ENCODE assay signal across 23 cellular contexts in the genomic region with DNA sequence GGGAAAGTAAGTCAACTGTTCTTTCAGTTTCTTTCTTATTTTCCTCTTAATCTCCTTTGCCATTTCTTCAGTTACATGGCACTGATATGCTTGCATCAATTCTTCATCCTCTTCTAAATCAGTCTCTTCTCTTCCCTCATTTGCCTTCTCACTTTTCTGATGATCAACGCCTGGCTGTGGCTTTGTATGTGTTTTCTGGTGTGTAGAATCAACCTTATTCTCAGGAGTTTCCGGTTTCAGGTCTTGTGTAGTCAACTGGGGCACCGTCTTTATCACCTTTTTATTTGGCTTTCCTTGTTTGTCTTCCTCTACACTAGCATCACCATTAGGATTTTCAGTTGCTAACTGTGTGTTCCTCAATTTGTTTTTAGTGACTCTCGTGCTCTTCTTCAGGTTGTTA. TPM values are rescaled to one million over a fixed set of nuclear protein-coding genes. Genes with fewer than 3 reads are reported as not detected.
DNase-seq lines count a peak whose midpoint lies in the region; ATAC-seq and TF ChIP-seq lines count a peak whose summit lies in the region.
"Had no signal": no experiment of that assay in that cellular context is flagged by ENCODE, and none has a peak within 500 bp of the region (broad histone marks: within the 10 kb centered on the region; RNA-seq: fewer than 3 reads in every experiment).

No MANE protein-coding gene starts in this region.

- no peaks in the 10 kb centered on the region for H4K20me1 ChIP-seq in IMR-90 (ENCODE audit: insufficient read depth, low read length)

- DNase-seq in activated naive CD8-positive, alpha-beta T cell treated with anti-CD3 and anti-CD28 coated beads, Interleukin-2, amount 50 U/mL, for 24 hours: no peak
- DNase-seq in activated naive CD8-positive, alpha-beta T cell treated with anti-CD3 and anti-CD28 coated beads for 36 hours: no peak
- no peak for DNase-seq in IMR-90
- DNase-seq in nephron progenitor cell: no peak
- no peak for DNase-seq in stimulated activated CD4-positive, alpha-beta T cell treated with anti-CD3 and anti-CD28 coated beads, Interleukin-15, amount 100 ng/mL, for 24 hours
- DNase-seq in CD14-positive monocyte (ENCODE audit: low spot score): no peak
- DNase-seq: activated CD4-positive, alpha-beta T cell treated with anti-CD3 and anti-CD28 coated beads for 48 hours; activated naive CD4-positive, alpha-beta T cell treated with anti-CD3 and anti-CD28 coated beads for 36 hours; activated T-cell treated with anti-CD3 and anti-CD28 coated beads, Interleukin-2, amount 50 U/mL, for 48 hours; amniotic stem cell; brain microvascular endothelial cell; CD4-positive, alpha-beta T cell; DMS153; H9; naive thymus-derived CD8-positive, alpha-beta T cell; NCI-H146; NCI-H446 treated with DMSO at 0.1 percent for 48 hours; NCI-H82; OCI-M1 had no signal

- peaks cover 15% of the 10 kb centered on the region for H3K36me3 ChIP-seq in IMR-90 (ENCODE audit: control insufficient read depth, insufficient read depth, low read length)

- no peak overlapping the region for H3K9ac ChIP-seq in IMR-90 (ENCODE audit: low read depth, low read length)

- no peak overlapping the region for H3K4me2 ChIP-seq in IMR-90 (ENCODE audit: low read depth, low read length)

- H3K4me1 ChIP-seq in IMR-90 (ENCODE audit: control insufficient read depth, insufficient read depth, low read length): no peaks in the 10 kb centered on the region
- H3K4me1 ChIP-seq: tibial nerve had no signal

- no peaks in the 10 kb centered on the region for H3K27me3 Mint-ChIP-seq in activated naive CD8-positive, alpha-beta T cell treated with anti-CD3 and anti-CD28 coated beads, Interleukin-2, amount 50 U/mL, for 24 hours
- H3K27me3 Mint-ChIP-seq in activated naive CD8-positive, alpha-beta T cell treated with anti-CD3 and anti-CD28 coated beads for 36 hours: no peaks in the 10 kb centered on the region
- H3K27me3 Mint-ChIP-seq in nephron progenitor cell (ENCODE audit: low read depth, poor library complexity) (peaks cover 2% of the 10 kb centered on the region), CD14-positive monocyte (ENCODE audit: low read depth in 3 of 3) (no peaks in the 10 kb centered on the region)
- H3K27me3 Mint-ChIP-seq: CD4-positive, alpha-beta T cell; naive thymus-derived CD8-positive, alpha-beta T cell had no signal

- H3K27me3 ChIP-seq in IMR-90 (ENCODE audit: control insufficient read depth, insufficient read depth, low read length): no peaks in the 10 kb centered on the region
- H3K27me3 ChIP-seq: brain microvascular endothelial cell, tibial nerve had no signal

- peak overlapping the region; percentile 7 for H3K27ac Mint-ChIP-seq in activated naive CD8-positive, alpha-beta T cell treated with anti-CD3 and anti-CD28 coated beads, Interleukin-2, amount 50 U/mL, for 24 hours
- no peak overlapping the region for H3K27ac Mint-ChIP-seq in activated naive CD8-positive, alpha-beta T cell treated with anti-CD3 and anti-CD28 coated beads for 36 hours
- H3K27ac Mint-ChIP-seq in nephron progenitor cell (peak overlapping the region; percentile 62), CD14-positive monocyte (peak overlapping the region in 1 of 7 donors; percentile 6)
- H3K27ac Mint-ChIP-seq: activated naive CD4-positive, alpha-beta T cell treated with anti-CD3 and anti-CD28 coated beads for 36 hours; CD4-positive, alpha-beta T cell; H9; naive thymus-derived CD8-positive, alpha-beta T cell had no signal

- H3K18ac ChIP-seq in IMR-90 (ENCODE audit: low read depth, low read length): no peak overlapping the region

- H3K27ac ChIP-seq in IMR-90 (ENCODE audit: insufficient read depth, low read length): no peak overlapping the region
- H3K27ac ChIP-seq: brain microvascular endothelial cell, tibial nerve, VCaP had no signal

- peaks cover 54% of the 10 kb centered on the region for H3K36me3 Mint-ChIP-seq in activated naive CD8-positive, alpha-beta T cell treated with anti-CD3 and anti-CD28 coated beads, Interleukin-2, amount 50 U/mL, for 24 hours (ENCODE audit: low read depth)
- H3K36me3 Mint-ChIP-seq in activated naive CD8-positive, alpha-beta T cell treated with anti-CD3 and anti-CD28 coated beads for 36 hours: peaks cover 46% of the 10 kb centered on the region
- H3K36me3 Mint-ChIP-seq in nephron progenitor cell (ENCODE audit: low read depth) (peaks cover 65% of the 10 kb centered on the region), CD14-positive monocyte (peaks cover 4 to 10% of the 10 kb centered on the region in 2 donors)

- no peak overlapping the region for H2AK9ac ChIP-seq in IMR-90 (replicated peaks; ENCODE audit: low read depth, low read length, poor library complexity)

- no peak overlapping the region for H3K23ac ChIP-seq in IMR-90 (ENCODE audit: low read depth, low read length)

- peaks cover 18% of the 10 kb centered on the region for H3K4me1 Mint-ChIP-seq in activated naive CD8-positive, alpha-beta T cell treated with anti-CD3 and anti-CD28 coated beads, Interleukin-2, amount 50 U/mL, for 24 hours
- H3K4me1 Mint-ChIP-seq in activated naive CD8-positive, alpha-beta T cell treated with anti-CD3 and anti-CD28 coated beads for 36 hours: peaks cover 5% of the 10 kb centered on the region
- H3K4me1 Mint-ChIP-seq in nephron progenitor cell: peaks cover 23% of the 10 kb centered on the region
- peaks cover 3% of the 10 kb centered on the region for H3K4me1 Mint-ChIP-seq in CD14-positive monocyte
- H3K4me1 Mint-ChIP-seq: H9 had no signal

- TF ChIP-seq CTCF in IMR-90 (conservative IDR thresholded peaks at IDR 0.05; ENCODE audit: low read depth, low read length): no peak
- no peak for TF ChIP-seq CTCF in nephron progenitor cell (IDR thresholded peaks at IDR 0.05)
- TF ChIP-seq CTCF in CD14-positive monocyte (IDR thresholded peaks at IDR 0.05): no peak

- no peak overlapping the region for H3K4ac ChIP-seq in IMR-90 (ENCODE audit: low read depth, low read length)

- no peak overlapping the region for H2AK5ac ChIP-seq in IMR-90 (ENCODE audit: low read depth, low read length)

- POLR2A ChIA-PET in IMR-90 (lab: Charles Lee; ENCODE audit: unreplicated experiment): no interaction called here

- H4K91ac ChIP-seq in IMR-90 (ENCODE audit: insufficient read depth, low read depth, low read length): no peak overlapping the region

- no peak overlapping the region for H4K5ac ChIP-seq in IMR-90 (ENCODE audit: low read depth, low read length)

- peaks cover 0 to 7% of the 10 kb centered on the region in 2 experiments; a peak in 1 of 4 replicates for H3K79me1 ChIP-seq in IMR-90 (ENCODE audit: low read depth in 1 of 2, low read length in 2 of 2)

- no peak overlapping the region for H2AFZ ChIP-seq in IMR-90 (replicated peaks; ENCODE audit: low read length, poor library complexity)

- H3K9me1 ChIP-seq in IMR-90 (ENCODE audit: insufficient read depth, low read length): no peaks in the 10 kb centered on the region

- no peak overlapping the region for H3K4me3 ChIP-seq in IMR-90 (ENCODE audit: insufficient read depth, low read depth, low read length)
- H3K4me3 ChIP-seq: tibial nerve had no signal

- TF ChIP-seq RAD21 in IMR-90 (IDR thresholded peaks at IDR 0.05; ENCODE audit: low read length): no peak

- H3K9me3 Mint-ChIP-seq in activated naive CD8-positive, alpha-beta T cell treated with anti-CD3 and anti-CD28 coated beads, Interleukin-2, amount 50 U/mL, for 24 hours: no peaks in the 10 kb centered on the region
- no peaks in the 10 kb centered on the region for H3K9me3 Mint-ChIP-seq in activated naive CD8-positive, alpha-beta T cell treated with anti-CD3 and anti-CD28 coated beads for 36 hours
- peaks cover 18% of the 10 kb centered on the region for H3K9me3 Mint-ChIP-seq in nephron progenitor cell
- peaks cover 0 to 4% (median 2%) of the 10 kb centered on the region in 7 donors for H3K9me3 Mint-ChIP-seq in CD14-positive monocyte
- H3K9me3 Mint-ChIP-seq: activated naive CD4-positive, alpha-beta T cell treated with anti-CD3 and anti-CD28 coated beads for 36 hours; CD4-positive, alpha-beta T cell; H9; naive thymus-derived CD8-positive, alpha-beta T cell had no signal

- ATAC-seq in activated naive CD8-positive, alpha-beta T cell treated with anti-CD3 and anti-CD28 coated beads, Interleukin-2, amount 50 U/mL, for 24 hours: no peak
- peak; percentile 10 for ATAC-seq in GM21381 (IDR thresholded peaks at IDR 0.05; ENCODE audit: unreplicated experiment)
- no peak for ATAC-seq in IMR-90 (ENCODE audit: low read depth)
- ATAC-seq in GM19324 (IDR thresholded peaks at IDR 0.05; ENCODE audit: low FRiP score, unreplicated experiment): no peak
- ATAC-seq: naive thymus-derived CD8-positive, alpha-beta T cell had no signal

- no peak overlapping the region for H2BK5ac ChIP-seq in IMR-90 (ENCODE audit: low read depth, low read length, poor library complexity, severe bottlenecking)

- in situ Hi-C loops in IMR-90 (cut with MboI; ENCODE audit: low sequenced_read_pairs): loop anchor here (25.0 kb wide), 1 partner anchor 1071 kb away; no protein-coding TSS in a partner anchor

- no peak overlapping the region for H2BK120ac ChIP-seq in IMR-90 (ENCODE audit: low read depth, low read length)

- BruUV-seq in IMR-90 (replicated peaks; lab: Mats Ljungman, UMichigan): TSS peak; percentile 89

- H3K56ac ChIP-seq in IMR-90 (ENCODE audit: extremely low read depth, insufficient read depth, low read length): no peak overlapping the region

- H3K9me3 ChIP-seq in IMR-90 (ENCODE audit: control insufficient read depth, insufficient read depth, low read length): peaks cover 2% of the 10 kb centered on the region; the same call in 1 of the 2 replicates
- H3K9me3 ChIP-seq: tibial nerve had no signal

- no peak overlapping the region for H2BK15ac ChIP-seq in IMR-90 (ENCODE audit: low read depth, low read length)

- H4K8ac ChIP-seq in IMR-90 (ENCODE audit: low read depth in 2 of 2, low read length in 2 of 2): no peak overlapping the region

- H2BK20ac ChIP-seq in IMR-90 (ENCODE audit: low read depth, low read length): no peak overlapping the region

- H3K14ac ChIP-seq in IMR-90 (replicated peaks; ENCODE audit: low read depth, low read length): no peak overlapping the region

- dilution Hi-C loops in IMR-90 (cut with HindIII; ENCODE audit: low sequenced_read_pairs, unreplicated experiment): no loop called here

- no peak overlapping the region for H3K4me3 Mint-ChIP-seq in activated naive CD8-positive, alpha-beta T cell treated with anti-CD3 and anti-CD28 coated beads, Interleukin-2, amount 50 U/mL, for 24 hours
- H3K4me3 Mint-ChIP-seq in activated naive CD8-positive, alpha-beta T cell treated with anti-CD3 and anti-CD28 coated beads for 36 hours: no peak overlapping the region
- H3K4me3 Mint-ChIP-seq in nephron progenitor cell: no peak overlapping the region
- H3K4me3 Mint-ChIP-seq in CD14-positive monocyte: no peak overlapping the region
- H3K4me3 Mint-ChIP-seq: activated naive CD4-positive, alpha-beta T cell treated with anti-CD3 and anti-CD28 coated beads for 36 hours; CD4-positive, alpha-beta T cell; H9; naive thymus-derived CD8-positive, alpha-beta T cell had no signal

- no CpG with 5 or more reads among the region's 4 CpGs for WGBS in IMR-90 (ENCODE audit: extremely low coverage in 2 of 2, insufficient read length in 1 of 2), 2 experiments

- TF ChIP-seq POLR2A in IMR-90 (IDR thresholded peaks at IDR 0.05; ENCODE audit: low read depth, low read length): no peak

- CTCF ChIA-PET in IMR-90 (lab: Yijun Ruan, JAX): no interaction called here

- intact Hi-C loops in IMR-90 (cut with micrococcal nuclease) (no loop called here), CD14-positive monocyte (cut with micrococcal nuclease) (no loop called here)

RNA-seq across cellular contexts. Expression of gene AHI1, which starts 31.6 kb away (rescaled TPM):
- 10 to 100 TPM; 35.6 to 37.1 TPM for total RNA-seq in activated naive CD8-positive, alpha-beta T cell treated with anti-CD3 and anti-CD28 coated beads for 36 hours
- 19.4 and 25.0 TPM in 2 replicates for total RNA-seq in IMR-90 (2012; rRNA removed)
- polyA plus RNA-seq in IMR-90 (2012; rRNA removed): 7.5 and 9.5 TPM in 2 replicates
- polyA plus RNA-seq in IMR-90 (2012; cell fraction: cytosol; rRNA removed): 1.0 and 1.9 TPM in 2 replicates
- 3.6 and 36.5 TPM in 2 replicates for polyA plus RNA-seq in IMR-90 (2012; cell fraction: nucleus; rRNA removed; ENCODE audit: low replicate concordance)
- polyA plus RNA-seq in CD14-positive monocyte: 1 to 10 TPM in 1 of 2 donors, under 1 TPM in 1; 0.91 to 1.4 TPM
